12 cellular contexts compared by ENCODE assay signal in genomic region chr2:39492701-39493100, GRCh38. TPM values are rescaled to one million over a fixed set of nuclear protein-coding genes. Genes with fewer than 3 reads are reported as not detected.
A peak's percentile ranks its signal among the peaks of the same experiment; 100 is the strongest.
DNase-seq lines count a peak whose midpoint lies in the region; ATAC-seq and TF ChIP-seq lines count a peak whose summit lies in the region.
"Had no signal": no experiment of that assay in that cellular context is flagged by ENCODE, and none has a peak within 500 bp of the region (broad histone marks: within the 10 kb centered on the region; RNA-seq: fewer than 3 reads in every experiment).

No MANE protein-coding gene starts in this region.

- H3K9me3 Mint-ChIP-seq in activated T-cell treated with anti-CD3 and anti-CD28 coated beads, Interleukin-2, amount 50 U/mL, for 24 hours, result no peaks in the 10 kb centered on the region
- no peaks in the 10 kb centered on the region for H3K9me3 Mint-ChIP-seq in activated T-cell treated with anti-CD3 and anti-CD28 coated beads, Interleukin-2, amount 50 U/mL, for 4 hours
- no peaks in the 10 kb centered on the region for H3K9me3 Mint-ChIP-seq in stimulated activated memory B cell treated with anti-CD40 and anti-IgM and Interleukin-4, amounts not matched to agents 10 μg/mL and 1 μg/mL and 100 μg/mL, for 72 hours

- H3K27ac ChIP-seq in PC-3 (ENCODE audit: low read length) (peak overlapping the region; percentile 95), esophagus squamous epithelium (peak overlapping the region in 3 of 4 donors; percentile 1 to 57 (median 36))
- H3K27ac ChIP-seq: neural progenitor cell had no signal

- POLR2A ChIA-PET in PC-3 (lab: Charles Lee; ENCODE audit: unreplicated experiment), result interaction anchor here (0.5 to 1.9 kb wide), 2 partner anchors 55 to 56 kb away, joined by 3 to 13 read pairs; no protein-coding TSS in a partner anchor

- peak overlapping the region; percentile 54 for H3K4me3 Mint-ChIP-seq in activated T-cell treated with anti-CD3 and anti-CD28 coated beads, Interleukin-2, amount 50 U/mL, for 24 hours
- H3K4me3 Mint-ChIP-seq in activated T-cell treated with anti-CD3 and anti-CD28 coated beads, Interleukin-2, amount 50 U/mL, for 4 hours, result no peak overlapping the region
- H3K4me3 Mint-ChIP-seq in stimulated activated memory B cell treated with anti-CD40 and anti-IgM and Interleukin-4, amounts not matched to agents 10 μg/mL and 1 μg/mL and 100 μg/mL, for 72 hours, result peak overlapping the region; percentile 15
- H3K4me3 Mint-ChIP-seq: neural progenitor cell had no signal

- TF ChIP-seq POLR2A in esophagus squamous epithelium (IDR thresholded peaks at IDR 0.05), result no peak

- TF ChIP-seq CTCF in PC-3 (conservative IDR thresholded peaks at IDR 0.05; ENCODE audit: low read depth, low read length), result no peak
- TF ChIP-seq CTCF in esophagus squamous epithelium (IDR thresholded peaks at IDR 0.05), result no peak

- TSS peak; percentile 75 for BruUV-seq in PC-3 (replicated peaks; lab: Mats Ljungman, UMichigan)

- no peak for ATAC-seq in activated T-cell treated with anti-CD3 and anti-CD28 coated beads, Interleukin-2, amount 50 U/mL, for 4 hours
- no peak for ATAC-seq in PC-3
- ATAC-seq in stimulated activated memory B cell treated with anti-CD40 and anti-IgM and Interleukin-4, amounts not matched to agents 10 μg/mL and 1 μg/mL and 100 μg/mL, for 72 hours, result no peak
- no peak for ATAC-seq in HG02588 (IDR thresholded peaks at IDR 0.05; ENCODE audit: unreplicated experiment)

- H3F3A ChIP-seq in PC-3 (ENCODE audit: low read length, unreplicated experiment), result peaks cover 11% of the 10 kb centered on the region

- H3K27ac Mint-ChIP-seq in activated T-cell treated with anti-CD3 and anti-CD28 coated beads, Interleukin-2, amount 50 U/mL, for 24 hours, result peak overlapping the region; percentile 82
- H3K27ac Mint-ChIP-seq in stimulated activated memory B cell treated with anti-CD40 and anti-IgM and Interleukin-4, amounts not matched to agents 10 μg/mL and 1 μg/mL and 100 μg/mL, for 72 hours, result peak overlapping the region; percentile 49
- H3K27ac Mint-ChIP-seq: neural progenitor cell had no signal

- H3K9me3 ChIP-seq in PC-3 (ENCODE audit: low read length) (no peaks in the 10 kb centered on the region), esophagus squamous epithelium (no peaks in the 10 kb centered on the region)

- no peaks in the 10 kb centered on the region for H3K27me3 ChIP-seq in PC-3 (ENCODE audit: low read length)
- H3K27me3 ChIP-seq in esophagus squamous epithelium, result no peaks in the 10 kb centered on the region
- H3K27me3 ChIP-seq: neural progenitor cell had no signal

- no peak for DNase-seq in activated T-cell treated with anti-CD3 and anti-CD28 coated beads, Interleukin-2, amount 50 U/mL, for 24 hours
- no peak for DNase-seq in activated T-cell treated with anti-CD3 and anti-CD28 coated beads, Interleukin-2, amount 50 U/mL, for 4 hours
- DNase-seq in PC-3 (no peak), esophagus squamous epithelium (lab: John Stamatoyannopoulos, UW) (no peak), iPS-NIHi11 (ENCODE audit: low spot score) (no peak), NCI-H2171 treated with DMSO at 0.1 percent for 48 hours (lab: John Stamatoyannopoulos, UW) (no peak)
- DNase-seq: DND-41, NCI-H446, substantia nigra had no signal

- H3K4me1 Mint-ChIP-seq in activated T-cell treated with anti-CD3 and anti-CD28 coated beads, Interleukin-2, amount 50 U/mL, for 24 hours (ENCODE audit: low read depth), result peaks cover 49% of the 10 kb centered on the region
- H3K4me1 Mint-ChIP-seq in activated T-cell treated with anti-CD3 and anti-CD28 coated beads, Interleukin-2, amount 50 U/mL, for 4 hours (ENCODE audit: low read depth), result peaks cover 27% of the 10 kb centered on the region
- peaks cover 48% of the 10 kb centered on the region for H3K4me1 Mint-ChIP-seq in stimulated activated memory B cell treated with anti-CD40 and anti-IgM and Interleukin-4, amounts not matched to agents 10 μg/mL and 1 μg/mL and 100 μg/mL, for 72 hours

- H2AFZ ChIP-seq in PC-3 (ENCODE audit: low read length), result no peak overlapping the region
- H2AFZ ChIP-seq: neural progenitor cell had no signal

- H3K4me1 ChIP-seq in PC-3 (ENCODE audit: insufficient read depth, low read length) (peaks cover 78% of the 10 kb centered on the region), esophagus squamous epithelium (peaks cover 0 to 22% (median 12%) of the 10 kb centered on the region in 3 donors)

- no peaks in the 10 kb centered on the region for H3K36me3 Mint-ChIP-seq in activated T-cell treated with anti-CD3 and anti-CD28 coated beads, Interleukin-2, amount 50 U/mL, for 24 hours (ENCODE audit: low read depth)
- peaks cover 2% of the 10 kb centered on the region for H3K36me3 Mint-ChIP-seq in activated T-cell treated with anti-CD3 and anti-CD28 coated beads, Interleukin-2, amount 50 U/mL, for 4 hours (ENCODE audit: insufficient read depth)
- no peaks in the 10 kb centered on the region for H3K36me3 Mint-ChIP-seq in stimulated activated memory B cell treated with anti-CD40 and anti-IgM and Interleukin-4, amounts not matched to agents 10 μg/mL and 1 μg/mL and 100 μg/mL, for 72 hours

- H3K36me3 ChIP-seq in PC-3 (ENCODE audit: low read depth, low read length) (no peaks in the 10 kb centered on the region), esophagus squamous epithelium (no peaks in the 10 kb centered on the region)
- H3K36me3 ChIP-seq: neural progenitor cell had no signal

- no peaks in the 10 kb centered on the region for H3K79me2 ChIP-seq in PC-3 (ENCODE audit: low read length)

- H3K9me2 ChIP-seq in PC-3 (replicated peaks; ENCODE audit: low read length), result no peaks in the 10 kb centered on the region; the same call in 1 of the 2 replicates

- H4K20me1 ChIP-seq in PC-3 (ENCODE audit: low read length), result no peaks in the 10 kb centered on the region

- H3K4me2 ChIP-seq in PC-3 (ENCODE audit: low read length), result peak overlapping the region; percentile 58
- H3K4me2 ChIP-seq: neural progenitor cell had no signal

- H3K27me3 Mint-ChIP-seq in activated T-cell treated with anti-CD3 and anti-CD28 coated beads, Interleukin-2, amount 50 U/mL, for 24 hours, result peaks cover 5% of the 10 kb centered on the region
- peaks cover 2% of the 10 kb centered on the region for H3K27me3 Mint-ChIP-seq in activated T-cell treated with anti-CD3 and anti-CD28 coated beads, Interleukin-2, amount 50 U/mL, for 4 hours (ENCODE audit: low read depth)
- peaks cover 21% of the 10 kb centered on the region for H3K27me3 Mint-ChIP-seq in stimulated activated memory B cell treated with anti-CD40 and anti-IgM and Interleukin-4, amounts not matched to agents 10 μg/mL and 1 μg/mL and 100 μg/mL, for 72 hours

- H3K9ac ChIP-seq in PC-3 (ENCODE audit: low read length), result peak overlapping the region; percentile 79
- H3K9ac ChIP-seq: neural progenitor cell had no signal

- peak overlapping the region; percentile 6; the same call in 1 of the 2 replicates for H3K4me3 ChIP-seq in PC-3 (ENCODE audit: low read length)
- no peak overlapping the region for H3K4me3 ChIP-seq in esophagus squamous epithelium
- H3K4me3 ChIP-seq: neural progenitor cell had no signal

- intact Hi-C loops in PC-3 (cut with micrococcal nuclease), result loop anchor here (1.0 to 2.0 kb wide), 4 partner anchors 20 to 114 kb away; partner anchors contain the start of gene MAP4K3
- intact Hi-C loops in esophagus squamous epithelium (cut with DNase I), result no loop called here

- CTCF ChIA-PET in PC-3 (lab: Charles Lee), result no interaction called here

RNA-seq across cellular contexts. Expression of gene MAP4K3, which starts 55.6 kb away (rescaled TPM):
- 10 to 100 TPM; 10.3 to 14.3 (median 11.5) TPM for total RNA-seq in activated T-cell treated with anti-CD3 and anti-CD28 coated beads, Interleukin-2, amount 50 U/mL, for 4 hours
- 81.1 and 97.4 TPM in 2 replicates for total RNA-seq in PC-3 (2014; rRNA removed)
- 10 to 100 TPM; 12.6 to 35.1 (median 15.8) TPM for total RNA-seq in esophagus squamous epithelium
